In the genomic region with DNA sequence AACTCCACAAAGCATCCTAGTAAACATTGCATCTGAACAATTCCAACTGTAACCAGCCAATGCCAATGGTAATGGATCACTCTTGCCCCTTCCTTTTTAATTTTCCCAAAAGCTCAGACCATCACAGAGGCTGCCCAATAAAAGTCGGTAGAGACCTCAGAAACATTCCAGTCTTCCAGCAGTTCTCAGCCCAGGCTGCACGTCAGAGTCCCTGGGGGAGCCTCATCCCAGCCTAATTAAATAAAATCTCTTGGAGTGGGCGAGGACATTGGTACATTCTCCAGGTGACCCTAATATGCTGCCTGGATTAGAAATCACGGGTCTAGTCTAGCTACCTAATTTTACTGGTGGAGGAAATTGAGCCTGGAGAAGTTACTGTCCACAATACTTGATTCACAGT, we compare ENCODE assay signal across 17 cellular contexts.
"Had no signal": no experiment of that assay in that cellular context is flagged by ENCODE, and none has a peak within 500 bp of the region (broad histone marks: within the 10 kb centered on the region; RNA-seq: fewer than 3 reads in every experiment).

No MANE protein-coding gene starts in this region.

- H3K4me3 Mint-ChIP-seq: activated CD4-positive, alpha-beta memory T cell treated with anti-CD3 and anti-CD28 coated beads, Interleukin-2, amount 10 ng/mL, durations not matched to agents 7 days and 5 days; activated naive CD4-positive, alpha-beta T cell treated with anti-CD3 and anti-CD28 coated beads, Interleukin-2, amount 10 ng/mL, durations not matched to agents 7 days and 5 days; activated T-helper 17 cell treated with anti-CD3 and anti-CD28 coated beads, Interleukin-2, amount 50 U/mL, for 72 hours; neural crest cell; T-cell had no signal

- H3K27ac Mint-ChIP-seq: activated CD4-positive, alpha-beta memory T cell treated with anti-CD3 and anti-CD28 coated beads, Interleukin-2, amount 10 ng/mL, durations not matched to agents 7 days and 5 days; activated naive CD4-positive, alpha-beta T cell treated with anti-CD3 and anti-CD28 coated beads, Interleukin-2, amount 10 ng/mL, durations not matched to agents 7 days and 5 days; activated T-helper 17 cell treated with anti-CD3 and anti-CD28 coated beads, Interleukin-2, amount 50 U/mL, for 72 hours; T-cell had no signal

- H3K27me3 Mint-ChIP-seq: activated CD4-positive, alpha-beta memory T cell treated with anti-CD3 and anti-CD28 coated beads, Interleukin-2, amount 10 ng/mL, durations not matched to agents 7 days and 5 days; activated naive CD4-positive, alpha-beta T cell treated with anti-CD3 and anti-CD28 coated beads, Interleukin-2, amount 10 ng/mL, durations not matched to agents 7 days and 5 days; activated T-helper 17 cell treated with anti-CD3 and anti-CD28 coated beads, Interleukin-2, amount 50 U/mL, for 72 hours had no signal

- H3K4me1 Mint-ChIP-seq: activated CD4-positive, alpha-beta memory T cell treated with anti-CD3 and anti-CD28 coated beads, Interleukin-2, amount 10 ng/mL, durations not matched to agents 7 days and 5 days; activated naive CD4-positive, alpha-beta T cell treated with anti-CD3 and anti-CD28 coated beads, Interleukin-2, amount 10 ng/mL, durations not matched to agents 7 days and 5 days; activated T-helper 17 cell treated with anti-CD3 and anti-CD28 coated beads, Interleukin-2, amount 50 U/mL, for 72 hours; neural crest cell; T-cell had no signal

- H3K36me3 Mint-ChIP-seq: activated naive CD4-positive, alpha-beta T cell treated with anti-CD3 and anti-CD28 coated beads, Interleukin-2, amount 10 ng/mL, durations not matched to agents 7 days and 5 days; T-cell had no signal

- H3K9me3 Mint-ChIP-seq: activated T-helper 17 cell treated with anti-CD3 and anti-CD28 coated beads, Interleukin-2, amount 50 U/mL, for 72 hours had no signal

- H3K36me3 ChIP-seq: adrenal gland, pancreas had no signal

- H3K4me3 ChIP-seq: adrenal gland, body of pancreas, pancreas, SK-N-MC, testis had no signal

- DNase-seq: activated CD4-positive, alpha-beta memory T cell treated with anti-CD3 and anti-CD28 coated beads, Interleukin-2, amount 10 ng/mL, durations not matched to agents 7 days and 5 days; activated CD8-positive, alpha-beta memory T cell treated with anti-CD3 and anti-CD28 coated beads, Interleukin-2, amount 50 U/mL, for 4 hours; activated naive CD4-positive, alpha-beta T cell treated with anti-CD3 and anti-CD28 coated beads, Interleukin-2, amount 10 ng/mL, durations not matched to agents 7 days and 5 days; adrenal gland; body of pancreas; cerebellar nuclear complex; foreskin melanocyte; pancreas; retina; stimulated activated naive CD4-positive, alpha-beta T cell; T-cell; T1000; testis had no signal

- H3K27me3 ChIP-seq: adrenal gland, body of pancreas, pancreas, testis had no signal

- H3K4me1 ChIP-seq: adrenal gland, body of pancreas, pancreas, testis had no signal

- ATAC-seq: activated T-helper 17 cell treated with anti-CD3 and anti-CD28 coated beads, Interleukin-2, amount 50 U/mL, for 72 hours; body of pancreas; pancreas; T-cell had no signal

- H3K27ac ChIP-seq: adrenal gland, body of pancreas, pancreas, SK-N-MC, VCaP had no signal

- H3K9me3 ChIP-seq: adrenal gland, body of pancreas, pancreas, testis had no signal
